Comparison of ENCODE assay signal across 8 cellular contexts in the genomic region with DNA sequence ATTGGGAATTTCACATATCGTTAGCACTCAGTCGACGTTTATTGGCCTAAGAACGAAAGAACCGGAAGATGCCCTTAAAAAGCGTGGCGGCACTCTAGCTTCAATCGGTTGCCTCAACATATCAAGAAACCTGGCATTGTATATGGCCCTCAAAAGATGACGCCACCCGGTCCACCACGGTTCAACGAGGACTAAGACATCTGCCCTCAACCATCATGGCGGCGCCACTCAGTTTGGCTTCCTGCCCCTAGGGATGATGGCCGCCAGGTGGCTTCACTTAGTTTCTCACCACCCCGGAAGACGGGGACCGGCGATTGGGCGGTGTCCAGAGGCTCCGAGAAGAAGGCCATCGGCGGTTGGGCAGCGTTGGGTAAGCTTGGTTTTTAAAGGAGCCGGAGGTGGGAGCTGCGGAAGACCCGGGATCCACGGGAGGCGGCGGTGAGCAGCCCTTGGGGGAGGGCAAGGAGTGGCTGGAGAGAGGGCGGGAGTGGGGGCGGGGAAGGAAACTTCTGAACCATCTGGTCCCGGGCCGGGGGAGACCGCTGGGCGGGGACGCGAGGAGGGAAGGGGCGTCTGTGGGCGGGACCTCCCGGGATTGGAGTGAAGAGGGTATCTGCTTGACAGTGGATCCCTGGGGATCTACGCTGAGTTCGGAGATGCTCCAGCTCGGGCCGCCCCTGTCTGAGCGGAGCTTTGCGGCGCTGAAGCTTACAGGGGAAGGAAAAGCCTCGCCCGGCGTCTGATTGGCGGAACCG. TPM values are rescaled to one million over a fixed set of nuclear protein-coding genes. Genes with fewer than 3 reads are reported as not detected.
A peak's percentile ranks its signal among the peaks of the same experiment; 100 is the strongest.
DNase-seq lines count a peak whose midpoint lies in the region; TF ChIP-seq lines count a peak whose summit lies in the region.

Gene PRR14, plus strand, starts transcription at position 592 of the 755 bp plus-strand sequence. CDS start 686 bp downstream, outside the sequence.

- no peaks in the 10 kb centered on the region for H3K36me3 ChIP-seq in GM23248 (ENCODE audit: low read depth)
- peaks cover 10 to 34% (median 24%) of the 10 kb centered on the region in 3 donors for H3K36me3 ChIP-seq in esophagus squamous epithelium

- no peaks in the 10 kb centered on the region for H3F3A ChIP-seq in GM23248 (ENCODE audit: insufficient read depth)

- no peaks in the 10 kb centered on the region for H3K9me2 ChIP-seq in GM23248 (ENCODE audit: insufficient read depth)

- TF ChIP-seq POLR2A in esophagus squamous epithelium (IDR thresholded peaks at IDR 0.05): peak in 2 of 4 donors; percentile 35 to 40

- peak within 1 kb of the TSS; percentile 72 for H3K27ac ChIP-seq in GM23248
- peak within 1 kb of the TSS; percentile 83 to 99 (median 98) for H3K27ac ChIP-seq in esophagus squamous epithelium

- WGBS in GM23248 (ENCODE audit: low coverage in 1 of 2, low lambda C conversion rate in 2 of 2, missing lambda C conversion rate in 2 of 2), 2 experiments: 2 to 3% methylated on average over 35 to 52 of the region's 53 CpGs
- 0% methylated on average over 7 to 15 of the region's 53 CpGs for WGBS in esophagus squamous epithelium, 2 donors

- H3K9me3 Mint-ChIP-seq in activated T-helper 1 cell treated with anti-CD3 and anti-CD28 coated beads, Interleukin-12 subunit alpha, Interleukin-12 subunit beta, Interleukin-2, Interleukin-4 antibody, amounts not matched to agents 30 ng/mL and 10 ng/mL and 1 ng/mL, durations not matched to agents 14 hours and 24 hours and 36 hours: no peaks in the 10 kb centered on the region

- H3K4me3 Mint-ChIP-seq in activated T-helper 1 cell treated with anti-CD3 and anti-CD28 coated beads, Interleukin-12 subunit alpha, Interleukin-12 subunit beta, Interleukin-2, Interleukin-4 antibody, amounts not matched to agents 30 ng/mL and 10 ng/mL and 1 ng/mL, durations not matched to agents 14 hours and 24 hours and 36 hours: peak within 1 kb of the TSS; percentile 97

- H3K9ac ChIP-seq in GM23248: peak within 1 kb of the TSS; percentile 87

- H3K4me1 ChIP-seq in GM23248 (ENCODE audit: insufficient read depth): peaks cover 9% of the 10 kb centered on the region
- peaks cover 9 to 33% (median 17%) of the 10 kb centered on the region in 3 donors for H3K4me1 ChIP-seq in esophagus squamous epithelium

- H3K27me3 ChIP-seq in GM23248 (replicated peaks; ENCODE audit: insufficient read depth) (no peaks in the 10 kb centered on the region), esophagus squamous epithelium (no peaks in the 10 kb centered on the region)

- peaks cover 25% of the 10 kb centered on the region for H3K4me1 Mint-ChIP-seq in activated T-helper 1 cell treated with anti-CD3 and anti-CD28 coated beads, Interleukin-12 subunit alpha, Interleukin-12 subunit beta, Interleukin-2, Interleukin-4 antibody, amounts not matched to agents 30 ng/mL and 10 ng/mL and 1 ng/mL, durations not matched to agents 14 hours and 24 hours and 36 hours (ENCODE audit: low read depth)

- in situ Hi-C loops in GM23248 (cut with MboI): no loop called here

- no peaks in the 10 kb centered on the region for H4K20me1 ChIP-seq in GM23248 (ENCODE audit: insufficient read depth)

- peak within 1 kb of the TSS; percentile 85 for H3K4me2 ChIP-seq in GM23248 (ENCODE audit: unreplicated experiment)

- H3K4me3 ChIP-seq in GM23248: peak within 1 kb of the TSS; percentile 96
- peak within 1 kb of the TSS; percentile 43 to 98 (median 88) for H3K4me3 ChIP-seq in esophagus squamous epithelium

- H2AFZ ChIP-seq in GM23248: peak within 1 kb of the TSS; percentile 98

- peaks cover 28% of the 10 kb centered on the region for H3K36me3 Mint-ChIP-seq in activated T-helper 1 cell treated with anti-CD3 and anti-CD28 coated beads, Interleukin-12 subunit alpha, Interleukin-12 subunit beta, Interleukin-2, Interleukin-4 antibody, amounts not matched to agents 30 ng/mL and 10 ng/mL and 1 ng/mL, durations not matched to agents 14 hours and 24 hours and 36 hours (ENCODE audit: low read depth)

- peaks cover 24% of the 10 kb centered on the region for H3K79me2 ChIP-seq in GM23248 (ENCODE audit: insufficient read depth)

- DNase-seq in DMS79 treated with DMSO at 0.1 percent for 48 hours (lab: John Stamatoyannopoulos, UW): peak; percentile 99
- peak; percentile 99 for DNase-seq in GM23248
- peak; percentile 87 to 88 for DNase-seq in Kasumi-1 (lab: John Stamatoyannopoulos, UW)
- peak; percentile 99 for DNase-seq in RPMI7951 (ENCODE audit: low read depth)
- DNase-seq in activated T-helper 1 cell treated with anti-CD3 and anti-CD28 coated beads, Interleukin-12 subunit alpha, Interleukin-12 subunit beta, Interleukin-2, Interleukin-4 antibody, amounts not matched to agents 30 ng/mL and 10 ng/mL and 1 ng/mL, durations not matched to agents 14 hours and 24 hours and 36 hours (ENCODE audit: low spot score): peak; percentile 98
- peak; percentile 95 for DNase-seq in esophagus squamous epithelium (lab: John Stamatoyannopoulos, UW)
- DNase-seq in myocyte (ENCODE audit: low read depth): peak; percentile 100
- peak; percentile 96 to 99 for DNase-seq in stimulated activated CD8-positive, alpha-beta memory T cell treated with anti-CD3 and anti-CD28 coated beads, Interleukin-7, amount 100 ng/mL, for 48 hours (ENCODE audit: extremely low read depth in 1 of 2, low read depth in 1 of 2)

- intact Hi-C loops in activated T-helper 1 cell treated with anti-CD3 and anti-CD28 coated beads, Interleukin-12 subunit alpha, Interleukin-12 subunit beta, Interleukin-2, Interleukin-4 antibody, amounts not matched to agents 30 ng/mL and 10 ng/mL and 1 ng/mL, durations not matched to agents 14 hours and 24 hours and 36 hours (cut with micrococcal nuclease): loop anchor here (1.0 to 10.0 kb wide), 16 partner anchors 8 to 823 kb away; partner anchors contain the start of genes ALDOA, CDIPT, FBRS and FBXL19
- intact Hi-C loops in esophagus squamous epithelium (cut with DNase I): no loop called here

- TF ChIP-seq CTCF in esophagus squamous epithelium (IDR thresholded peaks at IDR 0.05): peak in 5 of 6 experiments; percentile 17 to 72 (median 55)

- H3K27ac Mint-ChIP-seq in activated T-helper 1 cell treated with anti-CD3 and anti-CD28 coated beads, Interleukin-12 subunit alpha, Interleukin-12 subunit beta, Interleukin-2, Interleukin-4 antibody, amounts not matched to agents 30 ng/mL and 10 ng/mL and 1 ng/mL, durations not matched to agents 14 hours and 24 hours and 36 hours: peak within 1 kb of the TSS; percentile 98

- no peaks in the 10 kb centered on the region for H3K9me3 ChIP-seq in GM23248 (ENCODE audit: low read depth)
- no peaks in the 10 kb centered on the region for H3K9me3 ChIP-seq in esophagus squamous epithelium

- peaks cover 2% of the 10 kb centered on the region for H3K27me3 Mint-ChIP-seq in activated T-helper 1 cell treated with anti-CD3 and anti-CD28 coated beads, Interleukin-12 subunit alpha, Interleukin-12 subunit beta, Interleukin-2, Interleukin-4 antibody, amounts not matched to agents 30 ng/mL and 10 ng/mL and 1 ng/mL, durations not matched to agents 14 hours and 24 hours and 36 hours (ENCODE audit: insufficient read depth)

RNA-seq across cellular contexts. Expression of gene PRR14, which starts in this region (rescaled TPM):
- 5.6 and 7.2 TPM in 2 replicates for total RNA-seq in GM23248 (2014; rRNA removed; shearing (Covaris generic))
- 15.2 and 18.0 TPM in 2 replicates for polyA plus RNA-seq in GM23248 (2016; fragmentation: Nextera tagmentation; extraction: Ambion mirVana)
- 6.8 and 10.9 TPM in 2 replicates for total RNA-seq in RPMI7951 (2014; rRNA removed; shearing (Covaris generic))
- 91.9 and 97.4 TPM in 2 replicates for total RNA-seq in activated T-helper 1 cell treated with anti-CD3 and anti-CD28 coated beads, Interleukin-12 subunit alpha, Interleukin-12 subunit beta, Interleukin-2, Interleukin-4 antibody, amounts not matched to agents 30 ng/mL and 10 ng/mL and 1 ng/mL, durations not matched to agents 14 hours and 24 hours and 36 hours
- total RNA-seq in esophagus squamous epithelium (10 to 100 TPM; 16.6 to 21.8 (median 20.3) TPM), myocyte (13.0 and 13.7 TPM in 2 replicates)
- polyA plus RNA-seq in myocyte (2012): 22.5 TPM

Comparison
In these comparisons a context has a peak if more than half of its experiments do, and no peak if none do; other contexts are left out.
1. Peak in every context shown above with its lines: DNase-seq, H3K4me3 ChIP-seq and H3K27ac ChIP-seq.